ENCODE assay signal across 1 cellular context in the genomic region with DNA sequence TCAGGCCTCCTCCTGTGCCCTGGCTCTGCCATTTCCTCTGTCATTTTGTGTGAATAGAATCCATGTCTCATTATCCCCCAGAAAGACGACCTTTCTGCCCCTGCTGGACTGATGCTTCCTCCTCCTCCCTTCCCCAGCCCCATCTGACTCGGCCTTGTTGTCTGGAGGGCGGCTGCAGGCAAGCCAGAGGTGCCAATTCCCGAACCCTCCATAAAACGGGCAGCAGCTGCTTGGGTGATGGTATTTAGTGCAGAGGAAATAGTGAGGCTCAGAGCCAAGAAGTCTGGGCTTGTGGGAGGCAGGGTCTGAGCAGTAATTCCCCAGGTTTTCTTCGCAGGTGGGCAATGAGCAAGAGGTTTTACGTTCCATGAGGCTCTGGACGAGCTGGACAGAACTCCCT.
TF ChIP-seq lines count a peak whose summit lies in the region.

No MANE protein-coding gene starts in this region.

TF ChIP-seq in H1, 55 proteins besides CTCF, POLR2A, EP300 and RAD21 (continued from another document):
- TF ChIP-seq, protein P1, sequence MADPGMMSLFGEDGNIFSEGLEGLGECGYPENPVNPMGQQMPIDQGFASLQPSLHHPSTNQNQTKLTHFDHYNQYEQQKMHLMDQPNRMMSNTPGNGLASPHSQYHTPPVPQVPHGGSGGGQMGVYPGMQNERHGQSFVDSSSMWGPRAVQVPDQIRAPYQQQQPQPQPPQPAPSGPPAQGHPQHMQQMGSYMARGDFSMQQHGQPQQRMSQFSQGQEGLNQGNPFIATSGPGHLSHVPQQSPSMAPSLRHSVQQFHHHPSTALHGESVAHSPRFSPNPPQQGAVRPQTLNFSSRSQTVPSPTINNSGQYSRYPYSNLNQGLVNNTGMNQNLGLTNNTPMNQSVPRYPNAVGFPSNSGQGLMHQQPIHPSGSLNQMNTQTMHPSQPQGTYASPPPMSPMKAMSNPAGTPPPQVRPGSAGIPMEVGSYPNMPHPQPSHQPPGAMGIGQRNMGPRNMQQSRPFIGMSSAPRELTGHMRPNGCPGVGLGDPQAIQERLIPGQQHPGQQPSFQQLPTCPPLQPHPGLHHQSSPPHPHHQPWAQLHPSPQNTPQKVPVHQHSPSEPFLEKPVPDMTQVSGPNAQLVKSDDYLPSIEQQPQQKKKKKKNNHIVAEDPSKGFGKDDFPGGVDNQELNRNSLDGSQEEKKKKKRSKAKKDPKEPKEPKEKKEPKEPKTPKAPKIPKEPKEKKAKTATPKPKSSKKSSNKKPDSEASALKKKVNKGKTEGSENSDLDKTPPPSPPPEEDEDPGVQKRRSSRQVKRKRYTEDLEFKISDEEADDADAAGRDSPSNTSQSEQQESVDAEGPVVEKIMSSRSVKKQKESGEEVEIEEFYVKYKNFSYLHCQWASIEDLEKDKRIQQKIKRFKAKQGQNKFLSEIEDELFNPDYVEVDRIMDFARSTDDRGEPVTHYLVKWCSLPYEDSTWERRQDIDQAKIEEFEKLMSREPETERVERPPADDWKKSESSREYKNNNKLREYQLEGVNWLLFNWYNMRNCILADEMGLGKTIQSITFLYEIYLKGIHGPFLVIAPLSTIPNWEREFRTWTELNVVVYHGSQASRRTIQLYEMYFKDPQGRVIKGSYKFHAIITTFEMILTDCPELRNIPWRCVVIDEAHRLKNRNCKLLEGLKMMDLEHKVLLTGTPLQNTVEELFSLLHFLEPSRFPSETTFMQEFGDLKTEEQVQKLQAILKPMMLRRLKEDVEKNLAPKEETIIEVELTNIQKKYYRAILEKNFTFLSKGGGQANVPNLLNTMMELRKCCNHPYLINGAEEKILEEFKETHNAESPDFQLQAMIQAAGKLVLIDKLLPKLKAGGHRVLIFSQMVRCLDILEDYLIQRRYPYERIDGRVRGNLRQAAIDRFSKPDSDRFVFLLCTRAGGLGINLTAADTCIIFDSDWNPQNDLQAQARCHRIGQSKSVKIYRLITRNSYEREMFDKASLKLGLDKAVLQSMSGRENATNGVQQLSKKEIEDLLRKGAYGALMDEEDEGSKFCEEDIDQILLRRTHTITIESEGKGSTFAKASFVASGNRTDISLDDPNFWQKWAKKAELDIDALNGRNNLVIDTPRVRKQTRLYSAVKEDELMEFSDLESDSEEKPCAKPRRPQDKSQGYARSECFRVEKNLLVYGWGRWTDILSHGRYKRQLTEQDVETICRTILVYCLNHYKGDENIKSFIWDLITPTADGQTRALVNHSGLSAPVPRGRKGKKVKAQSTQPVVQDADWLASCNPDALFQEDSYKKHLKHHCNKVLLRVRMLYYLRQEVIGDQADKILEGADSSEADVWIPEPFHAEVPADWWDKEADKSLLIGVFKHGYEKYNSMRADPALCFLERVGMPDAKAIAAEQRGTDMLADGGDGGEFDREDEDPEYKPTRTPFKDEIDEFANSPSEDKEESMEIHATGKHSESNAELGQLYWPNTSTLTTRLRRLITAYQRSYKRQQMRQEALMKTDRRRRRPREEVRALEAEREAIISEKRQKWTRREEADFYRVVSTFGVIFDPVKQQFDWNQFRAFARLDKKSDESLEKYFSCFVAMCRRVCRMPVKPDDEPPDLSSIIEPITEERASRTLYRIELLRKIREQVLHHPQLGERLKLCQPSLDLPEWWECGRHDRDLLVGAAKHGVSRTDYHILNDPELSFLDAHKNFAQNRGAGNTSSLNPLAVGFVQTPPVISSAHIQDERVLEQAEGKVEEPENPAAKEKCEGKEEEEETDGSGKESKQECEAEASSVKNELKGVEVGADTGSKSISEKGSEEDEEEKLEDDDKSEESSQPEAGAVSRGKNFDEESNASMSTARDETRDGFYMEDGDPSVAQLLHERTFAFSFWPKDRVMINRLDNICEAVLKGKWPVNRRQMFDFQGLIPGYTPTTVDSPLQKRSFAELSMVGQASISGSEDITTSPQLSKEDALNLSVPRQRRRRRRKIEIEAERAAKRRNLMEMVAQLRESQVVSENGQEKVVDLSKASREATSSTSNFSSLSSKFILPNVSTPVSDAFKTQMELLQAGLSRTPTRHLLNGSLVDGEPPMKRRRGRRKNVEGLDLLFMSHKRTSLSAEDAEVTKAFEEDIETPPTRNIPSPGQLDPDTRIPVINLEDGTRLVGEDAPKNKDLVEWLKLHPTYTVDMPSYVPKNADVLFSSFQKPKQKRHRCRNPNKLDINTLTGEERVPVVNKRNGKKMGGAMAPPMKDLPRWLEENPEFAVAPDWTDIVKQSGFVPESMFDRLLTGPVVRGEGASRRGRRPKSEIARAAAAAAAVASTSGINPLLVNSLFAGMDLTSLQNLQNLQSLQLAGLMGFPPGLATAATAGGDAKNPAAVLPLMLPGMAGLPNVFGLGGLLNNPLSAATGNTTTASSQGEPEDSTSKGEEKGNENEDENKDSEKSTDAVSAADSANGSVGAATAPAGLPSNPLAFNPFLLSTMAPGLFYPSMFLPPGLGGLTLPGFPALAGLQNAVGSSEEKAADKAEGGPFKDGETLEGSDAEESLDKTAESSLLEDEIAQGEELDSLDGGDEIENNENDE (IDR thresholded peaks at IDR 0.05; ENCODE audit: insufficient replicate concordance, low read length) = no peak
- TF ChIP-seq SIN3A (conservative IDR thresholded peaks at IDR 0.05 in 1 of 2, IDR thresholded peaks at IDR 0.05 in 1 of 2; ENCODE audit: low read depth in 1 of 2, low read length in 2 of 2) (no peak), RNF2 (IDR thresholded peaks at IDR 0.05; ENCODE audit: borderline replicate concordance, low read depth, low read length, missing control alignments, poor library complexity, severe bottlenecking) (no peak), CBX8 (IDR thresholded peaks at IDR 0.05; ENCODE audit: borderline replicate concordance, low read depth, low read length) (no peak), TEAD4 (IDR thresholded peaks at IDR 0.05; ENCODE audit: low read depth, low read length) (no peak)
- TF ChIP-seq, protein P2, sequence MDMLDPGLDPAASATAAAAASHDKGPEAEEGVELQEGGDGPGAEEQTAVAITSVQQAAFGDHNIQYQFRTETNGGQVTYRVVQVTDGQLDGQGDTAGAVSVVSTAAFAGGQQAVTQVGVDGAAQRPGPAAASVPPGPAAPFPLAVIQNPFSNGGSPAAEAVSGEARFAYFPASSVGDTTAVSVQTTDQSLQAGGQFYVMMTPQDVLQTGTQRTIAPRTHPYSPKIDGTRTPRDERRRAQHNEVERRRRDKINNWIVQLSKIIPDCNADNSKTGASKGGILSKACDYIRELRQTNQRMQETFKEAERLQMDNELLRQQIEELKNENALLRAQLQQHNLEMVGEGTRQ (IDR thresholded peaks at IDR 0.05; ENCODE audit: low read length) = no peak
